In the genomic region with DNA sequence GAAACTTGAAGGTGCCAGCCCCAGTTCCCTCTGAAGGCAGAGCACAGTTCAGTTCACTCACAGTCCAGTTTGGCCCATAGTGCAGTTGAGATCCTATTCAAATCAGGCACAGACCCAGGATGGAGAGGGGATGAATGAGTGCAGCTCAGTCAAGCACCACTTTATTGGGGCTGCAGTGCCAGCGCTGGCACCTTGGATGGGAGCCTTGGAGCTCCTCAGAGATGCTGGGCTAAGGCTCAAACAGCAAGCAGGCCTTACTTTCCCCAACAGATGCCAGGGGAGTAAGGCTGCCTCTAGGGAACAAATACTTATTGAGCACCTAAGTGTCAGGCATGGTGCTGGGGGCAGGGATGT, we compare ENCODE assay signal across 34 cellular contexts.
"Had no signal": no experiment of that assay in that cellular context is flagged by ENCODE, and none has a peak within 500 bp of the region (broad histone marks: within the 10 kb centered on the region; RNA-seq: fewer than 3 reads in every experiment).

No MANE protein-coding gene starts in this region.

- H3K9me3 ChIP-seq: Peyer's patch had no signal

- ATAC-seq: activated CD8-positive, alpha-beta T cell treated with anti-CD3 and anti-CD28 coated beads for 36 hours; activated T-cell treated with anti-CD3 and anti-CD28 coated beads, Interleukin-2, amount 50 U/mL, for 72 hours; activated T-helper 17 cell treated with anti-CD3 and anti-CD28 coated beads, Interleukin-2, amount 50 U/mL, for 72 hours; PC-3 had no signal

- H3K4me3 Mint-ChIP-seq: activated CD4-positive, alpha-beta T cell treated with anti-CD3 and anti-CD28 coated beads, Interleukin-2, amount 10 ng/mL, durations not matched to agents 24 days and 14 days; activated CD8-positive, alpha-beta T cell treated with anti-CD3 and anti-CD28 coated beads for 36 hours; activated naive CD8-positive, alpha-beta T cell treated with anti-CD3 and anti-CD28 coated beads for 36 hours; activated T-cell treated with anti-CD3 and anti-CD28 coated beads, Interleukin-2, amount 50 U/mL, for 72 hours; activated T-helper 17 cell treated with anti-CD3 and anti-CD28 coated beads, Interleukin-2, amount 50 U/mL, for 72 hours; central memory CD8-positive, alpha-beta T cell; T-helper 2 cell treated with Interferon-gamma antibody and Interleukin-4, amounts not matched to agents 5 μg/mL and 100 μg/mL, for 36 hours had no signal

- H3K27me3 ChIP-seq: cardiac muscle cell, Peyer's patch had no signal

- H3K36me3 Mint-ChIP-seq: activated naive CD8-positive, alpha-beta T cell treated with anti-CD3 and anti-CD28 coated beads for 36 hours had no signal

- H3K4me3 ChIP-seq: cardiac muscle cell, Peyer's patch had no signal

- H3K27ac Mint-ChIP-seq: activated CD4-positive, alpha-beta T cell treated with anti-CD3 and anti-CD28 coated beads, Interleukin-2, amount 10 ng/mL, durations not matched to agents 24 days and 14 days; activated CD8-positive, alpha-beta T cell treated with anti-CD3 and anti-CD28 coated beads for 36 hours; activated naive CD8-positive, alpha-beta T cell treated with anti-CD3 and anti-CD28 coated beads for 36 hours; activated T-cell treated with anti-CD3 and anti-CD28 coated beads, Interleukin-2, amount 50 U/mL, for 72 hours; activated T-helper 17 cell treated with anti-CD3 and anti-CD28 coated beads, Interleukin-2, amount 50 U/mL, for 72 hours; T-helper 2 cell treated with Interferon-gamma antibody and Interleukin-4, amounts not matched to agents 5 μg/mL and 100 μg/mL, for 36 hours had no signal

- H3K27me3 Mint-ChIP-seq: activated naive CD8-positive, alpha-beta T cell treated with anti-CD3 and anti-CD28 coated beads for 36 hours; activated T-helper 17 cell treated with anti-CD3 and anti-CD28 coated beads, Interleukin-2, amount 50 U/mL, for 72 hours; central memory CD8-positive, alpha-beta T cell had no signal

- H3K4me1 Mint-ChIP-seq: activated naive CD8-positive, alpha-beta T cell treated with anti-CD3 and anti-CD28 coated beads for 36 hours; activated T-helper 17 cell treated with anti-CD3 and anti-CD28 coated beads, Interleukin-2, amount 50 U/mL, for 72 hours; central memory CD8-positive, alpha-beta T cell had no signal

- H3K4me1 ChIP-seq: Peyer's patch had no signal

- DNase-seq: activated CD4-positive, alpha-beta T cell treated with anti-CD3 and anti-CD28 coated beads, Interleukin-2, amount 50 U/mL, for 4 hours; activated CD8-positive, alpha-beta T cell treated with anti-CD3 and anti-CD28 coated beads for 36 hours; activated effector memory CD4-positive, alpha-beta T cell treated with anti-CD3 and anti-CD28 coated beads, Interleukin-2, amount 50 U/mL, for 16 hours; activated naive CD4-positive, alpha-beta T cell; activated naive CD4-positive, alpha-beta T cell treated with anti-CD3 and anti-CD28 coated beads, Interleukin-2, amount 50 U/mL, for 16 hours; activated naive CD8-positive, alpha-beta T cell treated with anti-CD3 and anti-CD28 coated beads for 36 hours; activated T-cell treated with anti-CD3 and anti-CD28 coated beads, Interleukin-2, amount 50 U/mL, for 1 hour; activated T-cell treated with anti-CD3 and anti-CD28 coated beads, Interleukin-2, amount 50 U/mL, for 72 hours; amniotic stem cell; aorta; brain microvascular endothelial cell; MM.1S; MV-4-11; NCI-H1092; NCI-H146; NCI-H187; NCI-H2029 treated with DMSO at 0.1 percent for 48 hours; NCI-H2107; NCI-H2171; NCI-H510A treated with DMSO at 0.1 percent for 48 hours; NCI-H748 treated with DMSO at 0.1 percent for 48 hours; NK-92 treated with Interleukin-12 subunit alpha and Interleukin-12 subunit beta, amount 100 ng/mL, for 24 hours; PC-3; Peyer's patch; RPMI8226; SIG-M5; SW 1271; T-helper 1 cell had no signal

- H3K36me3 ChIP-seq: brain microvascular endothelial cell, cardiac muscle cell, Peyer's patch had no signal

- H3K27ac ChIP-seq: brain microvascular endothelial cell, cardiac muscle cell, KMS-11, Peyer's patch had no signal

- H3K9me3 Mint-ChIP-seq: activated CD4-positive, alpha-beta T cell treated with anti-CD3 and anti-CD28 coated beads, Interleukin-2, amount 10 ng/mL, durations not matched to agents 24 days and 14 days; activated CD8-positive, alpha-beta T cell treated with anti-CD3 and anti-CD28 coated beads for 36 hours; activated naive CD8-positive, alpha-beta T cell treated with anti-CD3 and anti-CD28 coated beads for 36 hours; activated T-cell treated with anti-CD3 and anti-CD28 coated beads, Interleukin-2, amount 50 U/mL, for 72 hours; activated T-helper 17 cell treated with anti-CD3 and anti-CD28 coated beads, Interleukin-2, amount 50 U/mL, for 72 hours; central memory CD8-positive, alpha-beta T cell; T-helper 2 cell treated with Interferon-gamma antibody and Interleukin-4, amounts not matched to agents 5 μg/mL and 100 μg/mL, for 36 hours had no signal
